10 cellular contexts compared by ENCODE assay signal in genomic region chr15:85482896-85483295, GRCh38.
DNase-seq lines count a peak whose midpoint lies in the region; ATAC-seq, FAIRE-seq and TF ChIP-seq lines count a peak whose summit lies in the region.
"Had no signal": no experiment of that assay in that cellular context is flagged by ENCODE, and none has a peak within 500 bp of the region (broad histone marks: within the 10 kb centered on the region; RNA-seq: fewer than 3 reads in every experiment).

No MANE protein-coding gene starts in this region.

- H3K4me3 Mint-ChIP-seq in Caco-2 (ENCODE audit: unreplicated experiment) (no peak overlapping the region), nephron (no peak overlapping the region)

- no peak for FAIRE-seq in D721Med (lab: Jason Lieb, UNC)

- intact Hi-C loops in Caco-2 (cut with micrococcal nuclease; ENCODE audit: unreplicated experiment): loop anchor here (5.0 kb wide), 1 partner anchor 151 kb away; no protein-coding TSS in a partner anchor

- in situ Hi-C loops in G401 (cut with HindIII; ENCODE audit: low sequenced_read_pairs): no loop called here

- H3K27me3 ChIP-seq in Caco-2 (replicated peaks; ENCODE audit: control insufficient read depth, insufficient read depth, low read length) (no peaks in the 10 kb centered on the region), MG63 (no peaks in the 10 kb centered on the region)

- H3K4me1 Mint-ChIP-seq in Caco-2 (ENCODE audit: low read depth, unreplicated experiment) (peaks cover 20% of the 10 kb centered on the region), nephron (peaks cover 61% of the 10 kb centered on the region)

- no TSS peak for BruUV-seq in Caco-2 (replicated peaks; lab: Mats Ljungman, UMichigan)

- H3K36me3 Mint-ChIP-seq in Caco-2 (ENCODE audit: insufficient read depth, unreplicated experiment) (peaks cover 5% of the 10 kb centered on the region), nephron (ENCODE audit: low read depth) (peaks cover 2% of the 10 kb centered on the region)

- peaks cover 7% of the 10 kb centered on the region for H3K4me1 ChIP-seq in Caco-2

- ATAC-seq in GM21447 (IDR thresholded peaks at IDR 0.05; ENCODE audit: unreplicated experiment) (no peak), HG02852 (IDR thresholded peaks at IDR 0.05; ENCODE audit: unreplicated experiment) (no peak)

- no peak overlapping the region for H3K4me3 ChIP-seq in Caco-2 (ENCODE audit: low read depth, low read length)
- H3K4me3 ChIP-seq in MG63: no peak overlapping the region
- H3K4me3 ChIP-seq in choroid plexus epithelial cell (ENCODE audit: low read depth, low read length): no peak overlapping the region

- CTCF ChIA-PET in Caco-2 (lab: Charles Lee): no interaction called here

- H3K27me3 Mint-ChIP-seq in Caco-2 (ENCODE audit: insufficient read depth, unreplicated experiment) (no peaks in the 10 kb centered on the region), nephron (ENCODE audit: low read depth) (peaks cover 1% of the 10 kb centered on the region)

- H3K27ac Mint-ChIP-seq in Caco-2 (ENCODE audit: unreplicated experiment) (peak overlapping the region; percentile 37), nephron (peak overlapping the region; percentile 45 to 85 (median 73))

- H3K9me3 ChIP-seq in Caco-2: no peaks in the 10 kb centered on the region
- H3K9me3 ChIP-seq in MG63: no peaks in the 10 kb centered on the region

- peak in 1 of 2 experiments; percentile 25 for DNase-seq in Caco-2
- DNase-seq in MG63: peak; percentile 27
- DNase-seq in choroid plexus epithelial cell (ENCODE audit: low read depth): peak; percentile 83
- DNase-seq in G401 (ENCODE audit: low spot score): no peak
- no peak for DNase-seq in D721Med (ENCODE audit: insufficient read length, low spot score)
- DNase-seq: caudate nucleus; stimulated activated CD4-positive, alpha-beta T cell treated with anti-CD3 and anti-CD28 coated beads, Interleukin-1b, Interleukin-23, amount 100 ng/mL, for 48 hours had no signal

- no peaks in the 10 kb centered on the region for H3K36me3 ChIP-seq in Caco-2 (ENCODE audit: control insufficient read depth, insufficient read depth, low read length)
- no peaks in the 10 kb centered on the region for H3K36me3 ChIP-seq in MG63

- TF ChIP-seq CTCF in Caco-2 (IDR thresholded peaks at IDR 0.05; ENCODE audit: insufficient read depth in 1 of 2, low read depth in 1 of 2, low read length in 1 of 2, severe bottlenecking in 1 of 2, unreplicated experiment in 1 of 2) (no peak), choroid plexus epithelial cell (conservative IDR thresholded peaks at IDR 0.05; ENCODE audit: low read depth, low read length) (no peak), nephron (IDR thresholded peaks at IDR 0.05; ENCODE audit: unreplicated experiment in 3 of 3) (no peak), D721Med (IDR thresholded peaks at IDR 0.05; ENCODE audit: insufficient read depth, missing control alignments) (no peak)

- POLR2A ChIA-PET in Caco-2 (lab: Charles Lee): no interaction called here

- H3K9me3 Mint-ChIP-seq in Caco-2 (ENCODE audit: unreplicated experiment): no peaks in the 10 kb centered on the region
- H3K9me3 Mint-ChIP-seq in nephron: no peaks in the 10 kb centered on the region

Comparison
In these comparisons a context has a peak if more than half of its experiments do, and no peak if none do; other contexts are left out.
1. DNase-seq: peak in MG63 (single experiment) and choroid plexus epithelial cell (single experiment); none in G401 (single experiment) and D721Med (single experiment).